In genomic region chr1:51293898-51294515, GRCh38 we compare ENCODE assay signal across 17 cellular contexts. TPM values are rescaled to one million over a fixed set of nuclear protein-coding genes. Genes with fewer than 3 reads are reported as not detected.
"Had no signal": no experiment of that assay in that cellular context is flagged by ENCODE, and none has a peak within 500 bp of the region (broad histone marks: within the 10 kb centered on the region; RNA-seq: fewer than 3 reads in every experiment).

No MANE protein-coding gene starts in this region.

- H3K4me3 ChIP-seq: colonic mucosa, ovary, smooth muscle cell, testis, tibial nerve had no signal

- H3K27ac ChIP-seq: colonic mucosa, ovary, testis, tibial nerve had no signal

- H3K9me3 ChIP-seq: colonic mucosa, ovary, testis, tibial nerve had no signal

- H3K27ac Mint-ChIP-seq: endodermal cell, progenitor cell of endocrine pancreas had no signal

- H3K27me3 ChIP-seq: colonic mucosa, ovary, testis, tibial nerve had no signal

- H3K36me3 ChIP-seq: colonic mucosa, ovary, tibial nerve had no signal

- ATAC-seq: left colon; naive thymus-derived CD8-positive, alpha-beta T cell; right cardiac atrium; stimulated activated naive CD8-positive, alpha-beta T cell treated with anti-CD3 and anti-CD28 coated beads, Interleukin-15, Interleukin-2, amounts not matched to agents 100 U/mL and 50 U/mL, for 24 hours had no signal

- DNase-seq: colonic mucosa; effector CD4-positive, alpha-beta T cell; endodermal cell; foreskin melanocyte; hippocampal formation; left colon; mesendoderm; naive thymus-derived CD8-positive, alpha-beta T cell; nucleus accumbens; right cardiac atrium; stimulated activated CD4-positive, alpha-beta T cell treated with anti-CD3 and anti-CD28 coated beads, Interleukin-2, amount 100 ng/mL, for 48 hours; stimulated activated naive CD8-positive, alpha-beta T cell treated with anti-CD3 and anti-CD28 coated beads, Interleukin-15, Interleukin-2, amounts not matched to agents 100 U/mL and 50 U/mL, for 24 hours; testis had no signal

- H3K36me3 Mint-ChIP-seq: naive thymus-derived CD8-positive, alpha-beta T cell had no signal

- H3K9me3 Mint-ChIP-seq: naive thymus-derived CD8-positive, alpha-beta T cell had no signal

- H3K4me2 ChIP-seq: smooth muscle cell had no signal

- H3K27me3 Mint-ChIP-seq: progenitor cell of endocrine pancreas had no signal

- H3K4me3 Mint-ChIP-seq: endodermal cell; naive thymus-derived CD8-positive, alpha-beta T cell had no signal

- H3K4me1 ChIP-seq: colonic mucosa had no signal

RNA-seq across cellular contexts. Expression of gene TTC39A, which starts 36.4 kb away (rescaled TPM):
- total RNA-seq: naive thymus-derived CD8-positive, alpha-beta T cell had no signal
